In the genomic region with DNA sequence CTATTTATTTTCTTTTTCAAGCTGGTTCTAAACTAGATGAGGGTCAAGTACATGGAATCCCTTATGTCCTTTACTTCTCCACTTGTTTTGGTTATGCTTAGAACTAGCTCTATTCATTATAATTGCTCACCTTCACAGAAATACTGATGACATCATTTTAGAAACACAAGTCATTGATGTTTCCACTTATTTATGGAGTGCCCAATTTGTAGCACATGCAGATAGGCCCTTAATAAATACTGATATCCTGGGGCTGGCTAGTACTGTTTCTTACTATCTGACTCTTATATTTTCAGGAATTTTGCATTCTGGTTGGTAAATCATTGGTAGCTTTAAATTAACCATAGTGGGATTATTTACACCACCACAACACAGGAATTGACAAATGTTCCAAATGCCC, we compare ENCODE assay signal across 17 cellular contexts.
DNase-seq lines count a peak whose midpoint lies in the region; ATAC-seq, FAIRE-seq and TF ChIP-seq lines count a peak whose summit lies in the region.
"Had no signal": no experiment of that assay in that cellular context is flagged by ENCODE, and none has a peak within 500 bp of the region (broad histone marks: within the 10 kb centered on the region; RNA-seq: fewer than 3 reads in every experiment).

No MANE protein-coding gene starts in this region.

- peak overlapping the region; percentile 25; the same call in 1 of the 2 replicates for H2AFZ ChIP-seq in K562 (ENCODE audit: low read depth, low read length)
- H2AFZ ChIP-seq: GM23248 had no signal

- CTCF ChIA-PET in K562 (lab: Yijun Ruan, JAX; ENCODE audit: low intra/inter-chr PET ratio): no interaction called here

- ATAC-seq in K562 (no peak), GM21619 (IDR thresholded peaks at IDR 0.05; ENCODE audit: unreplicated experiment) (no peak)

- no peaks in the 10 kb centered on the region for H4K20me1 ChIP-seq in K562 (replicated peaks; ENCODE audit: control insufficient read depth, insufficient read depth, low read length)

- H3K4me3 ChIP-seq in NB4 (ENCODE audit: low read depth, low read length) (peak overlapping the region; percentile 81), K562 (peak overlapping the region; percentile 42), coronary artery (no peak overlapping the region)
- H3K4me3 ChIP-seq: GM23248 had no signal

- no peaks in the 10 kb centered on the region for H3K9me1 ChIP-seq in K562 (ENCODE audit: control insufficient read depth, insufficient read depth, low read length)

- no peaks in the 10 kb centered on the region for H3K27me3 ChIP-seq in K562 (ENCODE audit: control insufficient read depth in 2 of 2, insufficient read depth in 2 of 2, low read length in 2 of 2)

- H3K4me2 ChIP-seq in K562 (ENCODE audit: insufficient read depth, low read length): peak overlapping the region; percentile 70

- TF ChIP-seq CTCF in D721Med (IDR thresholded peaks at IDR 0.05; ENCODE audit: insufficient read depth, missing control alignments) (no peak), NB4 (IDR thresholded peaks at IDR 0.05; ENCODE audit: low read depth, low read length) (no peak), K562 (IDR thresholded peaks at IDR 0.05 in 2 of 3, conservative IDR thresholded peaks at IDR 0.05 in 1 of 3; ENCODE audit: insufficient read depth in 2 of 3, low read depth in 1 of 3, low read length in 3 of 3) (no peak), coronary artery (IDR thresholded peaks at IDR 0.05) (no peak)

- no peak for TF ChIP-seq EP300 in K562 (IDR thresholded peaks at IDR 0.05; ENCODE audit: low read length)

- peaks cover 4% of the 10 kb centered on the region for H3K9me3 ChIP-seq in K562 (replicated peaks; ENCODE audit: control insufficient read depth, insufficient read depth, low read depth, low read length)
- H3K9me3 ChIP-seq: Caco-2 had no signal

- in situ Hi-C loops in K562 (cut with MboI): no loop called here

- H3K79me2 ChIP-seq in K562 (ENCODE audit: control insufficient read depth, insufficient read depth, low read length): peaks cover 76% of the 10 kb centered on the region

- peak; percentile 32 for FAIRE-seq in D721Med (lab: Jason Lieb, UNC)
- FAIRE-seq in K562 (lab: Jason Lieb, UNC): no peak
- FAIRE-seq: GM12892, H1 had no signal

- no peak for DNase-seq in D721Med (ENCODE audit: insufficient read length, low spot score)
- DNase-seq in NB4 (ENCODE audit: low read depth): peak; percentile 25
- DNase-seq in K562 (ENCODE audit: extremely low read depth in 1 of 4, low spot score in 3 of 4): no peak
- no peak for DNase-seq in coronary artery (ENCODE audit: low spot score)
- no peak for DNase-seq in DMS53 treated with DMSO at 0.1 percent for 48 hours (lab: John Stamatoyannopoulos, UW; ENCODE audit: unreplicated experiment)
- DNase-seq: C1 segment of cervical spinal cord; Caco-2; CD4-positive, alpha-beta memory T cell; DMS 273 treated with DMSO at 0.1 percent for 48 hours; DMS79 treated with DMSO at 0.1 percent for 48 hours; GF-D8; GM23248; H7; HCEC 1CT had no signal

- intact Hi-C loops in K562 (cut with micrococcal nuclease): loop anchor here (5.0 kb wide), 3 partner anchors 104 to 261 kb away; no protein-coding TSS in a partner anchor

- H3K27ac ChIP-seq in K562 (ENCODE audit: extremely low read depth, low read depth, low read length) (peak overlapping the region; percentile 95), coronary artery (no peak overlapping the region)
- H3K27ac ChIP-seq: GM23248 had no signal

- no peak for TF ChIP-seq RAD21 in K562 (CRISPR knock-in tag; conservative IDR thresholded peaks at IDR 0.05 in 1 of 2, IDR thresholded peaks at IDR 0.05 in 1 of 2)

- BruUV-seq in K562 (replicated peaks; lab: Mats Ljungman, UMichigan): no TSS peak

- peak overlapping the region in 1 of 2 experiments; percentile 86; a peak in 2 of 4 replicates for H3K9ac ChIP-seq in K562 (ENCODE audit: insufficient read depth in 1 of 2, low read depth in 2 of 2, low read length in 2 of 2)
- H3K9ac ChIP-seq: GM23248 had no signal

- POLR2A ChIA-PET in K562 (lab: Yijun Ruan, JAX): interaction anchor here (0.6 to 1.4 kb wide), 3 partner anchors 12 to 274 kb away, joined by 3 to 6 read pairs (median 3); a partner anchor contains a TSS

- TF ChIP-seq POLR2A in NB4 (IDR thresholded peaks at IDR 0.05; ENCODE audit: extremely low read depth, insufficient read length): no peak
- no peak for TF ChIP-seq POLR2A in K562 (conservative IDR thresholded peaks at IDR 0.05)

- peaks cover 4 to 32% of the 10 kb centered on the region in 2 experiments; a peak in 3 of 5 replicates for H3K4me1 ChIP-seq in K562 (replicated peaks in 1 of 2; ENCODE audit: control insufficient read depth in 2 of 2, insufficient read depth in 2 of 2, low read length in 2 of 2)
- H3K4me1 ChIP-seq: Caco-2 had no signal

- peaks cover 18% of the 10 kb centered on the region for H3K36me3 ChIP-seq in K562 (ENCODE audit: control insufficient read depth, insufficient read depth, low read length)

TF ChIP-seq in K562, 482 proteins besides CTCF, POLR2A, EP300 and RAD21 (continues in another document):
- TF ChIP-seq POLR2H (tag; IDR thresholded peaks at IDR 0.05; ENCODE audit: low read depth) (0 out of 2 replicates have a peak, but pooled peaks have one; percentile 7), ZFP1 (CRISPR knock-in tag; IDR thresholded peaks at IDR 0.05) (0 out of 2 replicates have a peak, but pooled peaks have one; percentile 38), GATAD2A (IDR thresholded peaks at IDR 0.05) (no peak), TEAD1 (CRISPR knock-in tag; IDR thresholded peaks at IDR 0.05) (peak in 1 of 2 experiments; percentile 58; a peak in 1 of 4 replicates), XRCC3 (IDR thresholded peaks at IDR 0.05) (no peak), TCF7L2 (IDR thresholded peaks at IDR 0.05; ENCODE audit: low read depth, low read length) (no peak), NR4A1 (CRISPR knock-in tag; IDR thresholded peaks at IDR 0.05) (no peak), NR4A1 (tag; IDR thresholded peaks at IDR 0.05) (0 out of 2 replicates have a peak, but pooled peaks have one; percentile 38), GTF2E2 (tag; IDR thresholded peaks at IDR 0.05) (peak; percentile 54; the same call in 1 of the 2 replicates)
